12 cellular contexts compared by ENCODE assay signal in genomic region chr6:110491644-110492317, GRCh38. TPM values are rescaled to one million over a fixed set of nuclear protein-coding genes. Genes with fewer than 3 reads are reported as not detected.
DNase-seq lines count a peak whose midpoint lies in the region; ATAC-seq, FAIRE-seq and TF ChIP-seq lines count a peak whose summit lies in the region.
"Had no signal": no experiment of that assay in that cellular context is flagged by ENCODE, and none has a peak within 500 bp of the region (broad histone marks: within the 10 kb centered on the region; RNA-seq: fewer than 3 reads in every experiment).

No MANE protein-coding gene starts in this region.

- 3% methylated on average over 7 of the region's 7 CpGs for WGBS in K562 (ENCODE audit: insufficient coverage, low coverage, missing lambda C conversion rate)

- H3K4me3 Mint-ChIP-seq in Calu3 (ENCODE audit: low read depth, unreplicated experiment): peak overlapping the region; percentile 52
- H3K4me3 Mint-ChIP-seq: CD8-positive, alpha-beta memory T cell; stimulated activated naive B cell treated with anti-CD40 and anti-IgM and Interleukin-4, amounts not matched to agents 10 μg/mL and 1 μg/mL and 100 μg/mL, for 72 hours had no signal

- in situ Hi-C loops in K562 (cut with MboI): no loop called here

- peak; percentile 48 for FAIRE-seq in K562 (lab: Jason Lieb, UNC)

- CTCF ChIA-PET in Calu3 (lab: Charles Lee) (interaction anchor here (0.7 to 0.9 kb wide), 3 partner anchors 8 to 165 kb away, joined by 3 to 5 read pairs (median 3); no protein-coding TSS in a partner anchor), K562 (lab: Yijun Ruan, JAX; ENCODE audit: low intra/inter-chr PET ratio) (interaction anchor here (0.6 kb wide), 1 partner anchor 169 kb away, joined by 3 read pairs; no protein-coding TSS in a partner anchor)

- H3K9me1 ChIP-seq in K562 (ENCODE audit: control insufficient read depth, insufficient read depth, low read length): no peaks in the 10 kb centered on the region

- H3K27me3 ChIP-seq in K562 (ENCODE audit: control insufficient read depth in 2 of 2, insufficient read depth in 2 of 2, low read length in 2 of 2): peaks cover 0 to 13% of the 10 kb centered on the region in 2 experiments; a peak in 2 of 5 replicates

- no peaks in the 10 kb centered on the region for H3K36me3 ChIP-seq in K562 (ENCODE audit: control insufficient read depth, insufficient read depth, low read length)

- peaks cover 3% of the 10 kb centered on the region for H3K9me3 Mint-ChIP-seq in Calu3 (ENCODE audit: low read depth, unreplicated experiment)
- H3K9me3 Mint-ChIP-seq: CD8-positive, alpha-beta memory T cell; stimulated activated naive B cell treated with anti-CD40 and anti-IgM and Interleukin-4, amounts not matched to agents 10 μg/mL and 1 μg/mL and 100 μg/mL, for 72 hours had no signal

- H3K27me3 Mint-ChIP-seq in Calu3 (ENCODE audit: unreplicated experiment): no peaks in the 10 kb centered on the region

- no peaks in the 10 kb centered on the region for H3K9me3 ChIP-seq in K562 (replicated peaks; ENCODE audit: control insufficient read depth, insufficient read depth, low read depth, low read length)

- no peak for TF ChIP-seq CTCF in Calu3 (IDR thresholded peaks at IDR 0.05; ENCODE audit: unreplicated experiment)
- no peak for TF ChIP-seq CTCF in K562 (IDR thresholded peaks at IDR 0.05 in 2 of 3, conservative IDR thresholded peaks at IDR 0.05 in 1 of 3; ENCODE audit: insufficient read depth in 2 of 3, low read depth in 1 of 3, low read length in 3 of 3)

- no peak overlapping the region for H3K4me2 ChIP-seq in K562 (ENCODE audit: insufficient read depth, low read length)

- TF ChIP-seq RAD21 in K562 (CRISPR knock-in tag; conservative IDR thresholded peaks at IDR 0.05 in 1 of 2, IDR thresholded peaks at IDR 0.05 in 1 of 2): no peak

- H3K4me1 ChIP-seq in K562 (replicated peaks in 1 of 2; ENCODE audit: control insufficient read depth in 2 of 2, insufficient read depth in 2 of 2, low read length in 2 of 2): peaks cover 0 to 6% of the 10 kb centered on the region in 2 experiments; a peak in 2 of 5 replicates

- ATAC-seq in K562 (no peak), GM19463 (IDR thresholded peaks at IDR 0.05; ENCODE audit: unreplicated experiment) (no peak)

- no peaks in the 10 kb centered on the region for H3K79me2 ChIP-seq in K562 (ENCODE audit: control insufficient read depth, insufficient read depth, low read length)

- TF ChIP-seq EP300 in K562 (IDR thresholded peaks at IDR 0.05; ENCODE audit: low read length): no peak

- intact Hi-C loops in Calu3 (cut with micrococcal nuclease; ENCODE audit: unreplicated experiment): loop anchor here (2.0 kb wide), 1 partner anchor 21 kb away; no protein-coding TSS in a partner anchor
- intact Hi-C loops in K562 (cut with micrococcal nuclease): no loop called here

- peak; percentile 52 for DNase-seq in Calu3
- peak; percentile 40 for DNase-seq in NCI-H2029 (lab: John Stamatoyannopoulos, UW)
- DNase-seq in K562 (ENCODE audit: extremely low read depth in 1 of 4, low spot score in 3 of 4): peak in 3 of 4 experiments; percentile 17 to 18 (median 17)
- DNase-seq in myocyte (ENCODE audit: low read depth): peak; percentile 75
- DNase-seq in germinal center (ENCODE audit: low spot score): no peak
- no peak for DNase-seq in activated naive CD4-positive, alpha-beta T cell treated with Interleukin-2 at 50 U/mL for 16 hours
- DNase-seq in erythroblast (lab: John Stamatoyannopoulos, UW): no peak
- DNase-seq: activated CD8-positive, alpha-beta memory T cell treated with anti-CD3 and anti-CD28 coated beads, Interleukin-2, amount 50 U/mL, for 4 hours; CD8-positive, alpha-beta memory T cell; stimulated activated naive B cell treated with anti-CD40 and anti-IgM and Interleukin-4, amounts not matched to agents 10 μg/mL and 1 μg/mL and 100 μg/mL, for 72 hours had no signal

- H4K20me1 ChIP-seq in K562 (replicated peaks; ENCODE audit: control insufficient read depth, insufficient read depth, low read length): no peaks in the 10 kb centered on the region

- BruUV-seq in Calu3 (replicated peaks; lab: Mats Ljungman, UMichigan): no TSS peak
- no TSS peak for BruUV-seq in K562 (replicated peaks; lab: Mats Ljungman, UMichigan)

- H3K9ac ChIP-seq in K562 (ENCODE audit: insufficient read depth in 1 of 2, low read depth in 2 of 2, low read length in 2 of 2): no peak overlapping the region

- peaks cover 10% of the 10 kb centered on the region for H3K36me3 Mint-ChIP-seq in Calu3 (ENCODE audit: insufficient read depth, unreplicated experiment)
- H3K36me3 Mint-ChIP-seq: CD8-positive, alpha-beta memory T cell; stimulated activated naive B cell treated with anti-CD40 and anti-IgM and Interleukin-4, amounts not matched to agents 10 μg/mL and 1 μg/mL and 100 μg/mL, for 72 hours had no signal

- H2AFZ ChIP-seq in K562 (ENCODE audit: low read depth, low read length): peak overlapping the region; percentile 47; the same call in 1 of the 2 replicates

- POLR2A ChIA-PET in K562 (lab: Yijun Ruan, JAX): no interaction called here

- no peak for TF ChIP-seq POLR2A in K562 (conservative IDR thresholded peaks at IDR 0.05)
- no peak for TF ChIP-seq POLR2A in erythroblast (IDR thresholded peaks at IDR 0.05; ENCODE audit: low read length)

- no peak overlapping the region for H3K4me3 ChIP-seq in K562
- H3K4me3 ChIP-seq: skin epidermis had no signal

- H3K27ac Mint-ChIP-seq in Calu3 (ENCODE audit: unreplicated experiment): peak overlapping the region; percentile 88
- H3K27ac Mint-ChIP-seq: CD8-positive, alpha-beta memory T cell; stimulated activated naive B cell treated with anti-CD40 and anti-IgM and Interleukin-4, amounts not matched to agents 10 μg/mL and 1 μg/mL and 100 μg/mL, for 72 hours had no signal

- peak overlapping the region; percentile 17; the same call in 1 of the 3 replicates for H3K27ac ChIP-seq in K562 (ENCODE audit: extremely low read depth, low read depth, low read length)

- H3K4me1 Mint-ChIP-seq in Calu3 (ENCODE audit: low read depth, unreplicated experiment): peaks cover 55% of the 10 kb centered on the region
- H3K4me1 Mint-ChIP-seq: CD8-positive, alpha-beta memory T cell had no signal

TF ChIP-seq in K562, 482 proteins besides CTCF, POLR2A, EP300 and RAD21 (continues in another document):
- TF ChIP-seq FOSL1 (tag; conservative IDR thresholded peaks at IDR 0.05): peak; percentile 92
- TF ChIP-seq EGR1 (conservative IDR thresholded peaks at IDR 0.05): peak; percentile 39
- TF ChIP-seq ATF1 (CRISPR knock-in tag; IDR thresholded peaks at IDR 0.05): no peak
- TF ChIP-seq ATF1 (tag; IDR thresholded peaks at IDR 0.05): 0 out of 2 replicates have a peak, but pooled peaks have one; percentile 37
- TF ChIP-seq ARID1B (IDR thresholded peaks at IDR 0.05): peak; percentile 26; the same call in 1 of the 2 replicates
- TF ChIP-seq CSDE1 (IDR thresholded peaks at IDR 0.05): no peak
- no peak for TF ChIP-seq OTX1 (CRISPR knock-in tag; IDR thresholded peaks at IDR 0.05)
- no peak for TF ChIP-seq ZNF668 (CRISPR knock-in tag; IDR thresholded peaks at IDR 0.05)
- no peak for TF ChIP-seq RFX7 (CRISPR knock-in tag; IDR thresholded peaks at IDR 0.05)
- no peak for TF ChIP-seq HDAC3 (IDR thresholded peaks at IDR 0.05; ENCODE audit: borderline replicate concordance, partially characterized antibody)
- peak; percentile 62 for TF ChIP-seq MEIS2 (IDR thresholded peaks at IDR 0.05; ENCODE audit: partially characterized antibody)
- TF ChIP-seq, protein P1, sequence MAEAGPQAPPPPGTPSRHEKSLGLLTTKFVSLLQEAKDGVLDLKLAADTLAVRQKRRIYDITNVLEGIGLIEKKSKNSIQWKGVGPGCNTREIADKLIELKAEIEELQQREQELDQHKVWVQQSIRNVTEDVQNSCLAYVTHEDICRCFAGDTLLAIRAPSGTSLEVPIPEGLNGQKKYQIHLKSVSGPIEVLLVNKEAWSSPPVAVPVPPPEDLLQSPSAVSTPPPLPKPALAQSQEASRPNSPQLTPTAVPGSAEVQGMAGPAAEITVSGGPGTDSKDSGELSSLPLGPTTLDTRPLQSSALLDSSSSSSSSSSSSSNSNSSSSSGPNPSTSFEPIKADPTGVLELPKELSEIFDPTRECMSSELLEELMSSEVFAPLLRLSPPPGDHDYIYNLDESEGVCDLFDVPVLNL (CRISPR knock-in tag; IDR thresholded peaks at IDR 0.05; ENCODE audit: low read depth): no peak
- no peak for TF ChIP-seq CREM (IDR thresholded peaks at IDR 0.05; ENCODE audit: low read depth)
- TF ChIP-seq NFIX (CRISPR knock-in tag; IDR thresholded peaks at IDR 0.05; ENCODE audit: low read depth): no peak

RNA-seq across cellular contexts. Expression of gene SLC22A16, which starts 15.4 kb away (rescaled TPM):
- not detected in 2 replicates for total RNA-seq in Calu3 (2022)
- not detected in 2 replicates for total RNA-seq in K562 (2011; cell fraction: chromatin; rRNA removed; ENCODE audit: low replicate concordance)
- total RNA-seq in K562 (2011; cell fraction: nucleolus; rRNA removed): not detected in 2 replicates
- total RNA-seq in K562 (2011; cell fraction: nucleoplasm; rRNA removed): not detected in 2 replicates
- total RNA-seq in K562 (2014; rRNA removed): not detected in 2 replicates
- not detected in 2 replicates for total RNA-seq in K562 (2014; rRNA removed; fragmentation: Illumina TruSeq; extraction: Trizol)
- total RNA-seq in K562 (2015; rRNA removed; fragmentation: Illumina TruSeq; extraction: Trizol): not detected in 2 replicates
- total RNA-seq in K562 (2021): not detected in 2 replicates
- not detected in 2 replicates for polyA plus RNA-seq in K562 (2011; rRNA removed)
- not detected in 2 replicates for polyA plus RNA-seq in K562 (2011; cell fraction: cytosol; rRNA removed)
- polyA plus RNA-seq in K562 (2011; cell fraction: nucleus; rRNA removed): not detected in 2 replicates
- not detected in 2 replicates for polyA plus RNA-seq in K562 (2012)
- not detected in 2 replicates for polyA plus RNA-seq in K562 (2014; fragmentation: Illumina TruSeq; extraction: Trizol)
- polyA plus RNA-seq in K562 (2014; fragmentation: Nextera tagmentation; extraction: Ambion mirVana): not detected
- polyA plus RNA-seq in K562 (2014; rRNA removed): not detected in 2 replicates
- polyA minus RNA-seq in K562 (2011; rRNA and poly(A)+ RNA removed): not detected in 2 replicates
- not detected in 2 replicates for polyA minus RNA-seq in K562 (2011; cell fraction: cytosol; rRNA and poly(A)+ RNA removed)
- not detected in 2 replicates for polyA minus RNA-seq in K562 (2011; cell fraction: nucleus; rRNA and poly(A)+ RNA removed)
- not detected in 2 replicates for total RNA-seq in myocyte
- polyA plus RNA-seq in myocyte (2012): not detected
- total RNA-seq: CD8-positive, alpha-beta memory T cell had no signal
- polyA plus RNA-seq: CD8-positive, alpha-beta memory T cell had no signal

Comparison
In these comparisons a context has a peak if more than half of its experiments do, and no peak if none do; other contexts are left out.
1. DNase-seq: peak in Calu3 (single experiment), NCI-H2029 (single experiment), K562 (3 of 4) and myocyte (single experiment); none in germinal center (single experiment), activated naive CD4-positive, alpha-beta T cell treated with Interleukin-2 at 50 U/mL for 16 hours (single experiment) and erythroblast (0 of 2).